In the genomic region with DNA sequence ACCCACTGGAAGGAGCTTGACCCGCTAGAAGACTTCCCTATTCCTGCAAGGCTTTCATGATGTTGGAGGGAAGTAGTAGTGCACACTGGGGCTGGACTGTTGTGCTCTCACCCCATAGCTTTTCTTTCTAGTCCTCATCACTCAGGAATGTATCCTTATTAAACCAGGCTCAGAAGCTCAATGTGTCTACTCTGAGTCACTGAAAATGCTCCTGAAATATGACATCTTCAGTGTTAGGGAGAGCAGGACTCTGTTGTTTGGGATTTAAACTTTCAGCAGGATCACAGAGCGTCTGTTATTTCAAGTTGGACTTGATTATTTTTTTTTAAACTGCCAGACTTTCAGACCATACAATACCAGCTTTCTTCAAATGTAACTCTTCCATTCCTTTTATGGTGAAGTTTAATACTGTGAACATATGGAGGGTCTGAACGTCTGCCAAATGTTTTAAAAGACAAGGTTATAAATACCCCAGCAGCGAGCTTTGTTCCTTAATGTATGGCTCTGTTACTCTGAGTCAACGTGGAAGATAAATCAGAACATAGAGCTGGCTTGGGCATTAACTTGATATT, we compare ENCODE assay signal across 12 cellular contexts.
DNase-seq lines count a peak whose midpoint lies in the region; ATAC-seq and TF ChIP-seq lines count a peak whose summit lies in the region.
"Had no signal": no experiment of that assay in that cellular context is flagged by ENCODE, and none has a peak within 500 bp of the region (broad histone marks: within the 10 kb centered on the region; RNA-seq: fewer than 3 reads in every experiment).

No MANE protein-coding gene starts in this region.

- POLR2A ChIA-PET in activated CD4-positive, alpha-beta memory T cell treated with anti-CD3 and anti-CD28 coated beads, Interleukin-2, amount 10 ng/mL, durations not matched to agents 7 days and 5 days (lab: Charles Lee), result no interaction called here

- no peak overlapping the region for H3K9ac ChIP-seq in neuronal stem cell (ENCODE audit: low read depth, low read length, poor library complexity)

- no peak overlapping the region for H2BK12ac ChIP-seq in neuronal stem cell (ENCODE audit: low read length)

- H3K4me3 Mint-ChIP-seq in activated CD4-positive, alpha-beta memory T cell treated with anti-CD3 and anti-CD28 coated beads, Interleukin-2, amount 10 ng/mL, durations not matched to agents 7 days and 5 days, result no peak overlapping the region

- H3K27ac Mint-ChIP-seq in activated CD4-positive, alpha-beta memory T cell treated with anti-CD3 and anti-CD28 coated beads, Interleukin-2, amount 10 ng/mL, durations not matched to agents 7 days and 5 days, result no peak overlapping the region

- H3K4ac ChIP-seq in neuronal stem cell (ENCODE audit: low read length), result no peak overlapping the region

- no peaks in the 10 kb centered on the region for H3K36me3 Mint-ChIP-seq in activated CD4-positive, alpha-beta memory T cell treated with anti-CD3 and anti-CD28 coated beads, Interleukin-2, amount 10 ng/mL, durations not matched to agents 7 days and 5 days (ENCODE audit: low read depth)

- no peak overlapping the region for H3K14ac ChIP-seq in neuronal stem cell (ENCODE audit: low read length)

- no peak overlapping the region for H2BK120ac ChIP-seq in neuronal stem cell (ENCODE audit: low read depth, low read length)

- no peak overlapping the region for H3K4me2 ChIP-seq in neuronal stem cell (ENCODE audit: insufficient read depth, low read length, poor library complexity, severe bottlenecking)

- H4K91ac ChIP-seq in neuronal stem cell (ENCODE audit: low read depth, low read length, poor library complexity), result no peak overlapping the region

- no peaks in the 10 kb centered on the region for H3K79me1 ChIP-seq in neuronal stem cell (ENCODE audit: low read depth, low read length)

- H3K36me3 ChIP-seq in mucosa of descending colon (ENCODE audit: low read depth) (no peaks in the 10 kb centered on the region), neuronal stem cell (replicated peaks in 1 of 2; ENCODE audit: control insufficient read depth in 2 of 2, insufficient read depth in 2 of 2, low read length in 2 of 2) (no peaks in the 10 kb centered on the region)

- no peak overlapping the region for H3K4me3 ChIP-seq in mucosa of descending colon
- no peak overlapping the region for H3K4me3 ChIP-seq in neuronal stem cell (ENCODE audit: low read length in 2 of 2)

- intact Hi-C loops in mucosa of descending colon (cut with DNase I, micrococcal nuclease), result no loop called here

- CTCF ChIA-PET in activated CD4-positive, alpha-beta memory T cell treated with anti-CD3 and anti-CD28 coated beads, Interleukin-2, amount 10 ng/mL, durations not matched to agents 7 days and 5 days (lab: Charles Lee), result no interaction called here

- no peak for TF ChIP-seq CTCF in mucosa of descending colon (IDR thresholded peaks at IDR 0.05)

- WGBS in neuronal stem cell (ENCODE audit: extremely low coverage in 2 of 2, insufficient read length in 2 of 2, insufficient replicate concordance in 1 of 2), 2 donors, result no CpG with 5 or more reads among the region's 5 CpGs

- H3K9me3 Mint-ChIP-seq in activated CD4-positive, alpha-beta memory T cell treated with anti-CD3 and anti-CD28 coated beads, Interleukin-2, amount 10 ng/mL, durations not matched to agents 7 days and 5 days, result peaks cover 14% of the 10 kb centered on the region

- H3K23ac ChIP-seq in neuronal stem cell (ENCODE audit: low read depth, low read length, poor library complexity), result no peak overlapping the region

- H3K9me3 ChIP-seq in mucosa of descending colon (no peaks in the 10 kb centered on the region), neuronal stem cell (replicated peaks in 1 of 2; ENCODE audit: control insufficient read depth in 2 of 2, insufficient read depth in 1 of 2, low read depth in 1 of 2, low read length in 2 of 2) (no peaks in the 10 kb centered on the region)

- no peak overlapping the region for H4K8ac ChIP-seq in neuronal stem cell (ENCODE audit: low read depth, low read length)

- no peak overlapping the region for H2BK5ac ChIP-seq in neuronal stem cell (ENCODE audit: low read length)

- DNase-seq in COLO829 (ENCODE audit: low spot score) (peak; percentile 70), NCI-H2171 treated with DMSO at 0.1 percent for 48 hours (lab: John Stamatoyannopoulos, UW) (peak; percentile 96), dedifferentiated amniotic fluid mesenchymal stem cell (ENCODE audit: extremely low spot score) (peak; percentile 86), mucosa of descending colon (no peak), neuronal stem cell (ENCODE audit: low spot score) (no peak)
- DNase-seq in activated CD4-positive, alpha-beta memory T cell treated with anti-CD3 and anti-CD28 coated beads, Interleukin-2, amount 10 ng/mL, durations not matched to agents 7 days and 5 days, result no peak
- DNase-seq in stimulated activated naive CD8-positive, alpha-beta T cell treated with anti-CD3 and anti-CD28 coated beads, Interleukin-15, Interleukin-2, amounts not matched to agents 100 U/mL and 50 U/mL, for 24 hours, result no peak
- DNase-seq: activated T-cell treated with anti-CD3 and anti-CD28 coated beads for 4 hours; Calu3; NCI-H2081 treated with DMSO at 0.1 percent for 48 hours; stimulated activated CD8-positive, alpha-beta memory T cell treated with anti-CD3 and anti-CD28 coated beads, Interleukin-4, amount 100 ng/mL, for 48 hours had no signal

- no peak overlapping the region for H2AK5ac ChIP-seq in neuronal stem cell (ENCODE audit: low read depth, low read length)

- no peaks in the 10 kb centered on the region for H3K4me1 ChIP-seq in mucosa of descending colon (ENCODE audit: low read depth)
- no peaks in the 10 kb centered on the region for H3K4me1 ChIP-seq in neuronal stem cell (ENCODE audit: control insufficient read depth in 2 of 2, insufficient read depth in 1 of 2, low read depth in 1 of 2, low read length in 2 of 2)

- no peaks in the 10 kb centered on the region for H3K27me3 ChIP-seq in neuronal stem cell (ENCODE audit: control insufficient read depth in 3 of 3, insufficient read depth in 3 of 3, low read depth in 1 of 3, low read length in 3 of 3)

- H2AFZ ChIP-seq in neuronal stem cell (ENCODE audit: low read length), result no peak overlapping the region

- ATAC-seq in mucosa of descending colon (peak; percentile 49), GM18502 (IDR thresholded peaks at IDR 0.05; ENCODE audit: poor library complexity, unreplicated experiment) (no peak)
- no peak for ATAC-seq in stimulated activated naive CD8-positive, alpha-beta T cell treated with anti-CD3 and anti-CD28 coated beads, Interleukin-15, Interleukin-2, amounts not matched to agents 100 U/mL and 50 U/mL, for 24 hours

- H3K4me1 Mint-ChIP-seq in activated CD4-positive, alpha-beta memory T cell treated with anti-CD3 and anti-CD28 coated beads, Interleukin-2, amount 10 ng/mL, durations not matched to agents 7 days and 5 days, result no peaks in the 10 kb centered on the region

- no peaks in the 10 kb centered on the region for H3K27me3 Mint-ChIP-seq in activated CD4-positive, alpha-beta memory T cell treated with anti-CD3 and anti-CD28 coated beads, Interleukin-2, amount 10 ng/mL, durations not matched to agents 7 days and 5 days

- H2BK15ac ChIP-seq in neuronal stem cell (ENCODE audit: low read length), result no peak overlapping the region

- no peak overlapping the region for H3K27ac ChIP-seq in neuronal stem cell (replicated peaks; ENCODE audit: low read length)

- H3K18ac ChIP-seq in neuronal stem cell (ENCODE audit: low read length), result no peak overlapping the region

Comparison
In these comparisons a context has a peak if more than half of its experiments do, and no peak if none do; other contexts are left out.
1. DNase-seq: peak in COLO829 (single experiment), NCI-H2171 treated with DMSO at 0.1 percent for 48 hours (single experiment) and dedifferentiated amniotic fluid mesenchymal stem cell (single experiment); none in mucosa of descending colon (0 of 3), activated CD4-positive, alpha-beta memory T cell treated with anti-CD3 and anti-CD28 coated beads, Interleukin-2, amount 10 ng/mL, durations not matched to agents 7 days and 5 days (single experiment), stimulated activated naive CD8-positive, alpha-beta T cell treated with anti-CD3 and anti-CD28 coated beads, Interleukin-15, Interleukin-2, amounts not matched to agents 100 U/mL and 50 U/mL, for 24 hours (single experiment) and neuronal stem cell (single experiment).